In genomic region chr5:150604894-150605440, GRCh38 we compare ENCODE assay signal across 16 cellular contexts. TPM values are rescaled to one million over a fixed set of nuclear protein-coding genes. Genes with fewer than 3 reads are reported as not detected.
DNase-seq lines count a peak whose midpoint lies in the region; ATAC-seq and TF ChIP-seq lines count a peak whose summit lies in the region.
"Had no signal": no experiment of that assay in that cellular context is flagged by ENCODE, and none has a peak within 500 bp of the region (broad histone marks: within the 10 kb centered on the region; RNA-seq: fewer than 3 reads in every experiment).

No MANE protein-coding gene starts in this region.

- H3K9me3 Mint-ChIP-seq in nephron: no peaks in the 10 kb centered on the region
- no peaks in the 10 kb centered on the region for H3K9me3 Mint-ChIP-seq in endodermal cell
- H3K9me3 Mint-ChIP-seq: CD4-positive, alpha-beta memory T cell had no signal

- H3K4me3 Mint-ChIP-seq in nephron (peak overlapping the region in 2 of 3 experiments; percentile 35 to 60), endodermal cell (no peak overlapping the region)
- H3K4me3 Mint-ChIP-seq: CD4-positive, alpha-beta memory T cell had no signal

- peaks cover 29% of the 10 kb centered on the region for H3K79me2 ChIP-seq in smooth muscle cell (ENCODE audit: low read depth)

- no peak for ATAC-seq in heart right ventricle
- no peak for ATAC-seq in GM19455 (IDR thresholded peaks at IDR 0.05; ENCODE audit: unreplicated experiment)
- ATAC-seq: Panc1 had no signal

- no peak for DNase-seq in heart right ventricle
- DNase-seq in smooth muscle cell (lab: John Stamatoyannopoulos, UW; ENCODE audit: unreplicated experiment): no peak
- no peak for DNase-seq in SW 1271 (lab: John Stamatoyannopoulos, UW)
- no peak for DNase-seq in COR-L47 (lab: John Stamatoyannopoulos, UW)
- DNase-seq in endodermal cell: no peak
- DNase-seq: CD4-positive, alpha-beta memory T cell; DND-41; GDM1; Kasumi-1; NCI-H2029 treated with DMSO at 0.1 percent for 48 hours; NCI-H510A treated with DMSO at 0.1 percent for 48 hours; SHP77 treated with DMSO at 0.1 percent for 48 hours had no signal

- H2AFZ ChIP-seq in smooth muscle cell (ENCODE audit: low read depth): no peak overlapping the region

- H3K36me3 Mint-ChIP-seq in nephron (ENCODE audit: low read depth) (peaks cover 5% of the 10 kb centered on the region), endodermal cell (ENCODE audit: low read depth) (no peaks in the 10 kb centered on the region)
- H3K36me3 Mint-ChIP-seq: CD4-positive, alpha-beta memory T cell had no signal

- H3K27me3 Mint-ChIP-seq in nephron (ENCODE audit: low read depth) (no peaks in the 10 kb centered on the region), endodermal cell (ENCODE audit: insufficient read depth) (no peaks in the 10 kb centered on the region)

- H3K4me2 ChIP-seq in smooth muscle cell: peak overlapping the region; percentile 1

- H3K27ac ChIP-seq in HEK293 (ENCODE audit: extremely low read depth, low read depth, low read length): no peak overlapping the region
- H3K27ac ChIP-seq in heart right ventricle: peak overlapping the region; percentile 50 to 90 (median 85)
- H3K27ac ChIP-seq in smooth muscle cell (ENCODE audit: low read depth): no peak overlapping the region
- H3K27ac ChIP-seq in endodermal cell (ENCODE audit: low read depth, low read length): no peak overlapping the region

- H3K9me3 ChIP-seq in HEK293 (ENCODE audit: control insufficient read depth, insufficient read depth, low read depth, low read length): no peaks in the 10 kb centered on the region
- H3K9me3 ChIP-seq in heart right ventricle: no peaks in the 10 kb centered on the region
- H3K9me3 ChIP-seq in smooth muscle cell (replicated peaks; ENCODE audit: low read depth): no peaks in the 10 kb centered on the region
- H3K9me3 ChIP-seq in endodermal cell (ENCODE audit: control insufficient read depth, low read length): no peaks in the 10 kb centered on the region

- intact Hi-C loops in heart right ventricle (cut with DNase I): no loop called here

- H3K36me3 ChIP-seq in HEK293 (ENCODE audit: control insufficient read depth in 2 of 2, insufficient read depth in 1 of 2, low read length in 2 of 2): no peaks in the 10 kb centered on the region
- no peaks in the 10 kb centered on the region for H3K36me3 ChIP-seq in heart right ventricle
- no peaks in the 10 kb centered on the region for H3K36me3 ChIP-seq in smooth muscle cell (ENCODE audit: low read depth)
- H3K36me3 ChIP-seq in endodermal cell (ENCODE audit: control insufficient read depth, insufficient read depth, low read length): no peaks in the 10 kb centered on the region

- H3K9ac ChIP-seq in smooth muscle cell (ENCODE audit: low read depth) (no peak overlapping the region), endodermal cell (ENCODE audit: extremely low read depth, low read length, poor library complexity, severe bottlenecking) (no peak overlapping the region)

- H3K27ac Mint-ChIP-seq in nephron: peak overlapping the region; percentile 23 to 87 (median 79)
- no peak overlapping the region for H3K27ac Mint-ChIP-seq in endodermal cell
- H3K27ac Mint-ChIP-seq: CD4-positive, alpha-beta memory T cell had no signal

- H3K27me3 ChIP-seq in heart right ventricle (no peaks in the 10 kb centered on the region), smooth muscle cell (ENCODE audit: low read depth) (no peaks in the 10 kb centered on the region), endodermal cell (ENCODE audit: control insufficient read depth, insufficient read depth, low read length, poor library complexity, severe bottlenecking) (no peaks in the 10 kb centered on the region)

- H3K4me1 Mint-ChIP-seq in nephron (peaks cover 67% of the 10 kb centered on the region), endodermal cell (peaks cover 36% of the 10 kb centered on the region)
- H3K4me1 Mint-ChIP-seq: CD4-positive, alpha-beta memory T cell had no signal

- 86 to 90% methylated on average over 6 of the region's 6 CpGs for WGBS in heart right ventricle, 2 donors
- 86% methylated on average over 6 of the region's 6 CpGs for WGBS in smooth muscle cell (ENCODE audit: low lambda C conversion rate)
- WGBS in endodermal cell (ENCODE audit: insufficient coverage in 1 of 2, insufficient read length in 1 of 2), 2 experiments: 89 to 100% methylated on average over 3 to 6 of the region's 6 CpGs

- POLR2A ChIA-PET in HEK293 (lab: Yijun Ruan, JAX): no interaction called here

- H4K20me1 ChIP-seq in smooth muscle cell (ENCODE audit: low read depth): no peaks in the 10 kb centered on the region

- CTCF ChIA-PET in HEK293 (lab: Yijun Ruan, JAX): interaction anchor here (1.0 to 1.8 kb wide), 2 partner anchors 9 to 41 kb away, joined by 3 to 4 read pairs; no protein-coding TSS in a partner anchor

- TF ChIP-seq CTCF in HEK293 (tag by site-specific recombination; IDR thresholded peaks at IDR 0.05) (no peak), heart right ventricle (IDR thresholded peaks at IDR 0.05) (no peak), nephron (IDR thresholded peaks at IDR 0.05; ENCODE audit: unreplicated experiment in 3 of 3) (no peak), smooth muscle cell (IDR thresholded peaks at IDR 0.05; ENCODE audit: borderline replicate concordance, insufficient read depth, poor library complexity, severe bottlenecking) (no peak), endodermal cell (conservative IDR thresholded peaks at IDR 0.05) (no peak)

- H3K4me3 ChIP-seq in HEK293 (ENCODE audit: low read depth, low read length) (no peak overlapping the region), heart right ventricle (no peak overlapping the region), smooth muscle cell (no peak overlapping the region), endodermal cell (ENCODE audit: low read length) (no peak overlapping the region)

- H3K4me1 ChIP-seq in HEK293 (ENCODE audit: control insufficient read depth, insufficient read depth, low read length): no peaks in the 10 kb centered on the region; the same call in 1 of the 2 replicates
- peaks cover 25 to 90% (median 68%) of the 10 kb centered on the region in 9 donors for H3K4me1 ChIP-seq in heart right ventricle
- no peaks in the 10 kb centered on the region for H3K4me1 ChIP-seq in smooth muscle cell (ENCODE audit: low read depth)
- H3K4me1 ChIP-seq in endodermal cell (ENCODE audit: control insufficient read depth, insufficient read depth, low read length): peaks cover 6% of the 10 kb centered on the region

- H3F3A ChIP-seq in smooth muscle cell (ENCODE audit: low read depth): no peaks in the 10 kb centered on the region

TF ChIP-seq in HEK293, 187 proteins besides CTCF, POLR2A, EP300 and RAD21:
- no peak for TF ChIP-seq ZBTB26 (tag by site-specific recombination; optimal IDR thresholded peaks at IDR 0.05)
- 0 out of 2 replicates have a peak, but pooled peaks have one; percentile 52 for TF ChIP-seq ZNF664 (tag by site-specific recombination; IDR thresholded peaks at IDR 0.05)

RNA-seq across cellular contexts. Expression of gene SYNPO, which starts 35.5 kb away (rescaled TPM):
- total RNA-seq in heart right ventricle (100 to 1,000 TPM; 589 to 777 (median 703) TPM), smooth muscle cell (30.5 and 46.4 TPM in 2 replicates), endodermal cell (1 to 10 TPM; 4.2 to 4.5 TPM)
- polyA plus RNA-seq in heart right ventricle (100 to 1,000 TPM; 129 to 344 TPM), smooth muscle cell (34.2 and 36.9 TPM in 2 replicates)
- 3.8 TPM for polyA plus RNA-seq in endodermal cell (2013, experiment 1 of 2)
- 4.6 TPM for polyA plus RNA-seq in endodermal cell (2013, experiment 2 of 2)
- polyA plus RNA-seq: CD4-positive, alpha-beta memory T cell had no signal

RNA-seq across cellular contexts. Expression of gene MYOZ3, which starts 56.1 kb away (rescaled TPM):
- total RNA-seq in heart right ventricle (10 to 100 TPM in 2 of 10 donors, 1 to 10 TPM in 8; 4.5 to 12.2 (median 6.0) TPM), smooth muscle cell (6.4 and 8.2 TPM in 2 replicates), endodermal cell (10 to 100 TPM; 12.4 to 15.8 TPM)
- polyA plus RNA-seq in heart right ventricle (1 to 10 TPM in 1 of 2 donors, under 1 TPM in 1; 0.91 to 4.1 TPM), smooth muscle cell (7.9 and 12.2 TPM in 2 replicates)
- 4.8 TPM for polyA plus RNA-seq in endodermal cell (2013, experiment 1 of 2)
- 3.3 TPM for polyA plus RNA-seq in endodermal cell (2013, experiment 2 of 2)
- total RNA-seq: CD4-positive, alpha-beta memory T cell had no signal
- polyA plus RNA-seq: CD4-positive, alpha-beta memory T cell had no signal

Comparison
In these comparisons a context has a peak if more than half of its experiments do, and no peak if none do; other contexts are left out.
1. H3K27ac ChIP-seq: peak in heart right ventricle (10 of 10); none in HEK293 (single experiment), smooth muscle cell (single experiment) and endodermal cell (single experiment).
2. RNA of gene SYNPO, which starts 35.5 kb away (total RNA-seq): 589 to 777 TPM in heart right ventricle; 30.5 to 46.4 TPM in smooth muscle cell and 4.2 to 4.5 TPM in endodermal cell; every median in the first group is over 10 times any median in the second.